In genomic region chr5:107365355-107366109, GRCh38 we compare ENCODE assay signal across 1 cellular context.
TF ChIP-seq lines count a peak whose summit lies in the region.

No MANE protein-coding gene starts in this region.

TF ChIP-seq in GM23338, 12 proteins besides CTCF, POLR2A, EP300 and RAD21 (continued from another document):
- no peak for TF ChIP-seq REST (IDR thresholded peaks at IDR 0.05; ENCODE audit: unreplicated experiment)
- TF ChIP-seq ZNF331 (CRISPR knock-in tag; IDR thresholded peaks at IDR 0.05; ENCODE audit: low read depth) = no peak
- TF ChIP-seq ZNF114 (CRISPR knock-in tag; IDR thresholded peaks at IDR 0.05) = no peak
